In the genomic region with DNA sequence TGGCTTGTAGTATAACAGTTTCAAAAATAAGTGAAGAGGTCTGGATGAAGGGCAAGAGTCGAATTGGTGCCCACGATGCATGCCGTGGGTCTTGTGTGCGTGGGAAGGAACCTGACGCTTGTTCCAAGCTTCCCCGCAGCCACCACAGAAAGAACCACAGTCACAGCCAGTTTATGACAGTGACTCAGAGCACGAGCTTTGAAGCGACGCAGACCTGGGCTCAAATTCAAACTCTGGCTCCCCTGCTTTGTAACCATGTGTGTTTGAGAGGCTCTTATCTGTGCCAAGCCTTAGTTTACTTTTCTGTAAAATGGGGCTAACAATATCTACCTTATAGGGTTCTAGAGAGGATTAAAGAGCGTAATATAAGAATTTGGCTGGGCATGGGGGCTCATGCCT, we compare ENCODE assay signal across 8 cellular contexts.
A peak's percentile ranks its signal among the peaks of the same experiment; 100 is the strongest.
DNase-seq lines count a peak whose midpoint lies in the region; ATAC-seq and TF ChIP-seq lines count a peak whose summit lies in the region.

No MANE protein-coding gene starts in this region.

- H3K4me1 ChIP-seq in uterus, result peaks cover 0 to 5% of the 10 kb centered on the region in 2 donors

- no peaks in the 10 kb centered on the region for H3K9me3 ChIP-seq in uterus

- H3K27me3 ChIP-seq in uterus, result no peaks in the 10 kb centered on the region

- H3K27ac ChIP-seq in uterus, result no peak overlapping the region

- intact Hi-C loops in uterus (cut with DNase I; ENCODE audit: low total_unique reads), result no loop called here

- peak in 2 of 3 experiments; percentile 40 to 53 for DNase-seq in activated CD8-positive, alpha-beta memory T cell treated with anti-CD3 and anti-CD28 coated beads for 48 hours (ENCODE audit: low read depth in 2 of 3, low spot score in 2 of 3)
- DNase-seq in fibroblast of villous mesenchyme (ENCODE audit: low read depth) (peak; percentile 72), HuH-7 (ENCODE audit: low spot score) (no peak), uterus (no peak)
- DNase-seq in stimulated activated CD8-positive, alpha-beta memory T cell treated with anti-CD3 and anti-CD28 coated beads, Interleukin-12 subunit alpha, Interleukin-12 subunit beta, amount 100 ng/mL, for 4 hours (ENCODE audit: low read depth), result peak; percentile 54

- peak; percentile 68 for ATAC-seq in GM19351 (IDR thresholded peaks at IDR 0.05; ENCODE audit: unreplicated experiment)
- ATAC-seq in HG02884 (IDR thresholded peaks at IDR 0.05; ENCODE audit: unreplicated experiment), result no peak
- ATAC-seq in GM21390 (IDR thresholded peaks at IDR 0.05; ENCODE audit: unreplicated experiment), result no peak

- TF ChIP-seq CTCF in fibroblast of villous mesenchyme (IDR thresholded peaks at IDR 0.05; ENCODE audit: insufficient read depth, low read depth, low read length) (no peak), uterus (IDR thresholded peaks at IDR 0.05) (no peak)

- no peaks in the 10 kb centered on the region for H3K36me3 ChIP-seq in uterus

- no peak for TF ChIP-seq POLR2A in uterus (IDR thresholded peaks at IDR 0.05)

- H3K4me3 ChIP-seq in fibroblast of villous mesenchyme (ENCODE audit: low read depth, low read length) (no peak overlapping the region), uterus (no peak overlapping the region)

Comparison
In these comparisons a context has a peak if more than half of its experiments do, and no peak if none do; other contexts are left out.
1. DNase-seq: peak in activated CD8-positive, alpha-beta memory T cell treated with anti-CD3 and anti-CD28 coated beads for 48 hours (2 of 3), fibroblast of villous mesenchyme (single experiment) and stimulated activated CD8-positive, alpha-beta memory T cell treated with anti-CD3 and anti-CD28 coated beads, Interleukin-12 subunit alpha, Interleukin-12 subunit beta, amount 100 ng/mL, for 4 hours (single experiment); none in HuH-7 (single experiment) and uterus (0 of 2).